ENCODE assay signal across 9 cellular contexts in genomic region chr1:198174297-198174696, GRCh38. TPM values are rescaled to one million over a fixed set of nuclear protein-coding genes. Genes with fewer than 3 reads are reported as not detected.
DNase-seq lines count a peak whose midpoint lies in the region; ATAC-seq, FAIRE-seq and TF ChIP-seq lines count a peak whose summit lies in the region.
"Had no signal": no experiment of that assay in that cellular context is flagged by ENCODE, and none has a peak within 500 bp of the region (broad histone marks: within the 10 kb centered on the region; RNA-seq: fewer than 3 reads in every experiment).

No MANE protein-coding gene starts in this region.

- H3K36me3 Mint-ChIP-seq in T-helper 17 cell (ENCODE audit: low read depth) (no peaks in the 10 kb centered on the region), nephron (ENCODE audit: low read depth) (no peaks in the 10 kb centered on the region)

- FAIRE-seq in RCC 7860 (lab: Jason Lieb, UNC) (no peak), urothelium cell line (lab: Jason Lieb, UNC) (no peak)

- H3K27ac Mint-ChIP-seq in T-helper 17 cell: peak overlapping the region; percentile 98
- H3K27ac Mint-ChIP-seq in nephron: peak overlapping the region; percentile 55 to 80 (median 76)

- peak overlapping the region; percentile 79 for H3K4me3 Mint-ChIP-seq in T-helper 17 cell
- H3K4me3 Mint-ChIP-seq in nephron: no peak overlapping the region

- H3K4me1 Mint-ChIP-seq in T-helper 17 cell (peaks cover 66% of the 10 kb centered on the region), nephron (peaks cover 69% of the 10 kb centered on the region)

- DNase-seq in T-helper 17 cell: no peak
- no peak for DNase-seq in RCC 7860 (ENCODE audit: low spot score)
- DNase-seq in midbrain (lab: John Stamatoyannopoulos, UW): no peak
- no peak for DNase-seq in urothelium cell line (ENCODE audit: low spot score)
- DNase-seq: foreskin melanocyte, SHP77 had no signal

- ATAC-seq in GM18870 (IDR thresholded peaks at IDR 0.05; ENCODE audit: unreplicated experiment) (peak; percentile 53), HG02678 (IDR thresholded peaks at IDR 0.05; ENCODE audit: unreplicated experiment) (peak; percentile 32), T-helper 17 cell (peak; percentile 56)

- no peaks in the 10 kb centered on the region for H3K27me3 Mint-ChIP-seq in T-helper 17 cell
- H3K27me3 Mint-ChIP-seq in nephron (ENCODE audit: low read depth): no peaks in the 10 kb centered on the region

- H3K9me3 Mint-ChIP-seq in nephron: no peaks in the 10 kb centered on the region

- no peak for TF ChIP-seq CTCF in nephron (IDR thresholded peaks at IDR 0.05; ENCODE audit: unreplicated experiment in 3 of 3)

- H3K9me3 ChIP-seq in T-helper 17 cell (ENCODE audit: control insufficient read depth, low read length, poor library complexity, severe bottlenecking): no peaks in the 10 kb centered on the region

RNA-seq across cellular contexts. Expression of gene NEK7, which starts 17.5 kb away (rescaled TPM):
- 10 to 100 TPM; 42.1 to 50.4 TPM for total RNA-seq in T-helper 17 cell
